12 cellular contexts compared by ENCODE assay signal in the genomic region with DNA sequence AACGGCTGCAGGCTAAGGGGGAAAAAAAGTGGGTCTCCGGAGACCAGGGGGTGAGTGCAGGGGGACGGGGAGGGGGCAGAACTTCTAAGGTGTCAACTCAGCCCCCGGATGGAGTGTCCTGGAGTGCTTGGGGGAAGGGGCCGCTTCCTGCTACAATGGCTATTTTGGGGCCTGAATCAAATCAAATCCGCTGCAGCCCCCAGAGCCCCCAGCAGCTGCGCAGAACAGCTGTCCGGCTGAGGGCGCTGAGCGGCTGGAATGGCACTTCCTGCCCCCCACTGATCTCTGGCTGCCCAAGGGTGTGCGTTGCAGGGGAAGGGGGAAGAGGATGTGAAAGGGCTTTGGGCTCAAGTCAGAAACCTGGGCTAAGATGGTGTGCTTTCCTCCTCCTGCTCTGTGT. TPM values are rescaled to one million over a fixed set of nuclear protein-coding genes. Genes with fewer than 3 reads are reported as not detected.
A peak's percentile ranks its signal among the peaks of the same experiment; 100 is the strongest.
DNase-seq lines count a peak whose midpoint lies in the region; ATAC-seq and TF ChIP-seq lines count a peak whose summit lies in the region.
"Had no signal": no experiment of that assay in that cellular context is flagged by ENCODE, and none has a peak within 500 bp of the region (broad histone marks: within the 10 kb centered on the region; RNA-seq: fewer than 3 reads in every experiment).

No MANE protein-coding gene starts in this region.

- in situ Hi-C loops in mammary epithelial cell (cut with MboI; ENCODE audit: low sequenced_read_pairs in 2 of 2), result loop anchor here (5.0 to 10.0 kb wide), 4 partner anchors 56 to 256 kb away; partner anchors contain the start of gene NGFR (in 1 of the 2)

- H3K18ac ChIP-seq in H9 (ENCODE audit: insufficient read length, low read depth, low read length), result no peak overlapping the region

- no peak overlapping the region for H2BK20ac ChIP-seq in H9 (ENCODE audit: low read depth, low read length, poor library complexity, severe bottlenecking)

- H3K4me1 ChIP-seq in BLaER1 (peaks cover 93% of the 10 kb centered on the region), H9 (ENCODE audit: insufficient read depth, low read length) (peaks cover 6% of the 10 kb centered on the region; the same call in 1 of the 2 replicates), mesodermal cell (ENCODE audit: control insufficient read depth, insufficient read depth, low read length, poor library complexity, severe bottlenecking) (peaks cover 30% of the 10 kb centered on the region), mammary epithelial cell (ENCODE audit: insufficient read depth, low read length) (no peaks in the 10 kb centered on the region)
- H3K4me1 ChIP-seq: pancreas had no signal

- H2BK120ac ChIP-seq in H9 (ENCODE audit: low read depth, low read length, poor library complexity, severe bottlenecking), result no peak overlapping the region

- dilution Hi-C loops in mammary epithelial cell (cut with HindIII; ENCODE audit: low sequenced_read_pairs), result loop anchor here (5.0 kb wide), 2 partner anchors 63 to 98 kb away; no protein-coding TSS in a partner anchor

- H3K79me2 ChIP-seq in H9 (ENCODE audit: insufficient read depth, low read length), result no peaks in the 10 kb centered on the region
- no peaks in the 10 kb centered on the region for H3K79me2 ChIP-seq in mammary epithelial cell (ENCODE audit: insufficient read depth, low read length)

- CTCF ChIA-PET in activated B cell treated with CpG ODN at 0.5 μM for 24 hours (lab: Charles Lee), result interaction anchor here (1.5 kb wide), 1 partner anchor 118 kb away, joined by 7 read pairs; no protein-coding TSS in a partner anchor
- CTCF ChIA-PET in mammary epithelial cell (lab: Charles Lee; ENCODE audit: low non-redundant PET), result no interaction called here

- H3K36me3 ChIP-seq in BLaER1 (no peaks in the 10 kb centered on the region), mesodermal cell (ENCODE audit: control insufficient read depth, insufficient read depth, low read length) (no peaks in the 10 kb centered on the region), mammary epithelial cell (ENCODE audit: insufficient read depth, low read length) (no peaks in the 10 kb centered on the region)
- H3K36me3 ChIP-seq: pancreas had no signal

- no peak overlapping the region for H4K91ac ChIP-seq in H9 (ENCODE audit: insufficient read length, low read depth, low read length)

- peak overlapping the region; percentile 95 for H3K4me2 ChIP-seq in BLaER1
- H3K4me2 ChIP-seq in H9 (ENCODE audit: insufficient read depth, insufficient read length, low read length), result peak overlapping the region; percentile 34
- no peak overlapping the region for H3K4me2 ChIP-seq in mammary epithelial cell (ENCODE audit: insufficient read depth, low read depth, low read length)

- H3K23ac ChIP-seq in H9 (ENCODE audit: insufficient read length, low read depth, low read length), result no peak overlapping the region

- no TSS peak for BruUV-seq in mammary epithelial cell (replicated peaks; lab: Mats Ljungman, UMichigan)

- POLR2A ChIA-PET in activated B cell treated with CpG ODN at 0.5 μM for 24 hours (lab: Charles Lee), result interaction anchor here (0.6 kb wide), 1 partner anchor 19 kb away, joined by 9 read pairs; no protein-coding TSS in a partner anchor

- DNase-seq in H9 (peak; percentile 63), activated B cell treated with CpG ODN at 0.5 μM for 24 hours (no peak), HPDE6-E6E7 (ENCODE audit: extremely low spot score) (no peak), mammary epithelial cell (no peak), posterior vena cava (ENCODE audit: low spot score) (no peak)
- DNase-seq: NCI-H446 treated with DMSO at 0.1 percent for 48 hours; stimulated activated CD4-positive, alpha-beta T cell treated with anti-CD3 and anti-CD28 coated beads, Interleukin-1b, Interleukin-23, amount 100 ng/mL, for 48 hours had no signal

- peak; percentile 73 for ATAC-seq in activated B cell treated with CpG ODN at 0.5 μM for 24 hours (ENCODE audit: low read depth)
- no peak for ATAC-seq in GM18870 (IDR thresholded peaks at IDR 0.05; ENCODE audit: unreplicated experiment)
- ATAC-seq: pancreas had no signal

- H3K56ac ChIP-seq in H9 (ENCODE audit: insufficient read length, low read depth, low read length), result no peak overlapping the region

- intact Hi-C loops in activated B cell treated with CpG ODN at 0.5 μM for 24 hours (cut with micrococcal nuclease), result no loop called here
- intact Hi-C loops in mammary epithelial cell (cut with micrococcal nuclease), result loop anchor here (5.0 kb wide), 1 partner anchor 258 kb away; no protein-coding TSS in a partner anchor
- intact Hi-C loops in posterior vena cava (cut with DNase I), result loop anchor here in 1 of 2 donors (5.0 kb wide), 1 partner anchor 113 kb away; no protein-coding TSS in a partner anchor

- no peak overlapping the region for H2AK5ac ChIP-seq in H9 (ENCODE audit: insufficient read length, low read length)

- H4K20me1 ChIP-seq in BLaER1, result no peaks in the 10 kb centered on the region
- H4K20me1 ChIP-seq in H9 (ENCODE audit: control insufficient read depth, insufficient read depth, insufficient read length), result no peaks in the 10 kb centered on the region
- H4K20me1 ChIP-seq in mammary epithelial cell (ENCODE audit: insufficient read depth, low read length), result no peaks in the 10 kb centered on the region

- no CpG with 5 or more reads among the region's 11 CpGs for WGBS in H9 (ENCODE audit: extremely low coverage, insufficient read length, low lambda C conversion rate)
- 9 to 11% methylated on average over 6 to 8 of the region's 11 CpGs for WGBS in mesodermal cell (ENCODE audit: insufficient coverage in 2 of 2), 2 experiments
- 94% methylated on average over 6 of the region's 11 CpGs for WGBS in mammary epithelial cell (ENCODE audit: low coverage, missing lambda C conversion rate)

- no peak overlapping the region for H3K4ac ChIP-seq in H9 (ENCODE audit: low read depth, low read length)

- H3K27me3 Mint-ChIP-seq in H9 (ENCODE audit: low read depth) (peaks cover 74% of the 10 kb centered on the region), activated B cell treated with CpG ODN at 0.5 μM for 24 hours (peaks cover 27% of the 10 kb centered on the region)

- H2BK15ac ChIP-seq in H9 (ENCODE audit: low read depth, low read length), result no peak overlapping the region

- no peaks in the 10 kb centered on the region for H3K79me1 ChIP-seq in H9 (ENCODE audit: insufficient read depth, low read depth, low read length, poor library complexity, severe bottlenecking)

- peak overlapping the region; percentile 56 for H3K4me3 ChIP-seq in BLaER1
- peak overlapping the region; percentile 14 for H3K4me3 ChIP-seq in mesodermal cell (ENCODE audit: extremely low read depth, insufficient read depth, low read length, poor library complexity, severe bottlenecking)
- H3K4me3 ChIP-seq in mammary epithelial cell (replicated peaks in 1 of 3; ENCODE audit: insufficient read depth in 1 of 3, low read depth in 2 of 3, low read length in 3 of 3), result no peak overlapping the region
- H3K4me3 ChIP-seq: pancreas had no signal

- H4K5ac ChIP-seq in H9 (ENCODE audit: insufficient read length, low read depth, low read length), result no peak overlapping the region

- H3K36me3 Mint-ChIP-seq in H9 (ENCODE audit: insufficient read depth in 1 of 3, low read depth in 3 of 3) (no peaks in the 10 kb centered on the region; a peak in 1 of 7 replicates), activated B cell treated with CpG ODN at 0.5 μM for 24 hours (ENCODE audit: low read depth) (no peaks in the 10 kb centered on the region)

- 0 out of 2 replicates have a peak, but pooled peaks cover 9% of the 10 kb centered on the region for H3K9me3 ChIP-seq in BLaER1
- H3K9me3 ChIP-seq in H9 (ENCODE audit: control insufficient read depth, low read depth, low read length), result no peaks in the 10 kb centered on the region
- H3K9me3 ChIP-seq in mesodermal cell (ENCODE audit: control insufficient read depth, low read length), result peaks cover 3% of the 10 kb centered on the region
- no peaks in the 10 kb centered on the region for H3K9me3 ChIP-seq in mammary epithelial cell (replicated peaks; ENCODE audit: insufficient read depth, low read length)
- H3K9me3 ChIP-seq: pancreas had no signal

- no peak overlapping the region for H2BK12ac ChIP-seq in H9 (ENCODE audit: insufficient read length, low read depth, low read length)

- H2BK5ac ChIP-seq in H9 (ENCODE audit: insufficient read length, low read length), result no peak overlapping the region

- no peak overlapping the region for H3K14ac ChIP-seq in H9 (ENCODE audit: insufficient read depth, low read length)

- H3K27ac Mint-ChIP-seq in H9 (peak overlapping the region in 1 of 3 experiments; percentile 20; a peak in 1 of 7 replicates), activated B cell treated with CpG ODN at 0.5 μM for 24 hours (no peak overlapping the region)

- peak overlapping the region; percentile 88 for H3K9ac ChIP-seq in BLaER1
- no peak overlapping the region for H3K9ac ChIP-seq in H9 (ENCODE audit: extremely low read depth, insufficient read length, low read length)
- no peak overlapping the region for H3K9ac ChIP-seq in mammary epithelial cell (ENCODE audit: insufficient read depth, low read length)

- H3K4me1 Mint-ChIP-seq in H9, result peaks cover 38 to 45% of the 10 kb centered on the region in 2 experiments
- peaks cover 10% of the 10 kb centered on the region for H3K4me1 Mint-ChIP-seq in activated B cell treated with CpG ODN at 0.5 μM for 24 hours

- no peaks in the 10 kb centered on the region for H3K27me3 ChIP-seq in BLaER1
- H3K27me3 ChIP-seq in H9 (ENCODE audit: insufficient read depth, low read length), result no peaks in the 10 kb centered on the region
- no peaks in the 10 kb centered on the region for H3K27me3 ChIP-seq in mammary epithelial cell (ENCODE audit: insufficient read depth, low read length)

- no peak overlapping the region for H4K8ac ChIP-seq in H9 (replicated peaks; ENCODE audit: insufficient read length, low read depth, low read length)

- H3K23me2 ChIP-seq in H9 (ENCODE audit: insufficient read length, low read depth, low read length, poor library complexity, severe bottlenecking), result peaks cover 8% of the 10 kb centered on the region

- H3K4me3 Mint-ChIP-seq in H9, result peak overlapping the region; percentile 54 to 58; a peak in 4 of 5 replicates
- peak overlapping the region; percentile 36 for H3K4me3 Mint-ChIP-seq in activated B cell treated with CpG ODN at 0.5 μM for 24 hours

- peaks cover 0 to 4% of the 10 kb centered on the region in 2 experiments; a peak in 1 of 5 replicates for H3K9me3 Mint-ChIP-seq in H9
- no peaks in the 10 kb centered on the region for H3K9me3 Mint-ChIP-seq in activated B cell treated with CpG ODN at 0.5 μM for 24 hours

- TF ChIP-seq CTCF in H9 (conservative IDR thresholded peaks at IDR 0.05) (0 out of 3 replicates have a peak, but pooled peaks have one; percentile 17), activated B cell treated with CpG ODN at 0.5 μM for 24 hours (IDR thresholded peaks at IDR 0.05) (no peak), mammary epithelial cell (conservative IDR thresholded peaks at IDR 0.05 in 1 of 2, IDR thresholded peaks at IDR 0.05 in 1 of 2; ENCODE audit: extremely low read depth in 1 of 2, insufficient read depth in 1 of 2, low read depth in 1 of 2, low read length in 2 of 2) (no peak)

- H3T11ph ChIP-seq in H9 (ENCODE audit: low read length), result no peak overlapping the region

- H3K27ac ChIP-seq in BLaER1 (peak overlapping the region; percentile 97), H9 (ENCODE audit: insufficient read length, low read depth, low read length) (no peak overlapping the region), mesodermal cell (ENCODE audit: low read depth, low read length, severe bottlenecking) (peak overlapping the region; percentile 83), mammary epithelial cell (ENCODE audit: insufficient read depth, low read depth, low read length) (no peak overlapping the region)
- H3K27ac ChIP-seq: pancreas, VCaP had no signal

- H2AFZ ChIP-seq in H9 (ENCODE audit: low read length), result no peak overlapping the region
- H2AFZ ChIP-seq in mammary epithelial cell (ENCODE audit: low read depth, low read length), result no peak overlapping the region

RNA-seq across cellular contexts. Expression of gene PHB1, which starts 24.2 kb away (rescaled TPM):
- 325 and 351 TPM in 2 replicates for total RNA-seq in H9 (2021)
- 184 and 214 TPM in 2 replicates for total RNA-seq in activated B cell treated with CpG ODN at 0.5 μM for 24 hours
- polyA plus RNA-seq in mesodermal cell (2013, experiment 1 of 2), result 128 TPM
- polyA plus RNA-seq in mesodermal cell (2013, experiment 2 of 2), result 116 TPM
- 100 to 1,000 TPM; 115 to 193 TPM for total RNA-seq in mammary epithelial cell
- polyA plus RNA-seq in mammary epithelial cell, result 339 TPM
- 289 TPM for polyA minus RNA-seq in mammary epithelial cell
- 100 to 1,000 TPM; 102 to 111 TPM for total RNA-seq in posterior vena cava

RNA-seq across cellular contexts. Expression of gene NGFR, which starts 56.2 kb away (rescaled TPM):
- total RNA-seq in H9 (2021) (9.6 and 10.9 TPM in 2 replicates), activated B cell treated with CpG ODN at 0.5 μM for 24 hours (1.2 and 1.3 TPM in 2 replicates), mammary epithelial cell (10 to 100 TPM; 16.3 to 25.5 TPM), posterior vena cava (10 to 100 TPM; 35.7 to 69.9 TPM)
- polyA plus RNA-seq in mesodermal cell (2013, experiment 1 of 2), result 36.0 TPM
- polyA plus RNA-seq in mesodermal cell (2013, experiment 2 of 2), result 31.0 TPM
- polyA plus RNA-seq in mammary epithelial cell, result 33.5 TPM
- 17.4 TPM for polyA minus RNA-seq in mammary epithelial cell

Comparison
In these comparisons a context has a peak if more than half of its experiments do, and no peak if none do; other contexts are left out.
1. H3K27ac ChIP-seq: peak in BLaER1 (single experiment) and mesodermal cell (single experiment); none in H9 (single experiment) and mammary epithelial cell (single experiment).
2. H3K4me3 ChIP-seq: peak in BLaER1 (single experiment) and mesodermal cell (single experiment); none in mammary epithelial cell (0 of 3).